8 cellular contexts compared by ENCODE assay signal in the genomic region with DNA sequence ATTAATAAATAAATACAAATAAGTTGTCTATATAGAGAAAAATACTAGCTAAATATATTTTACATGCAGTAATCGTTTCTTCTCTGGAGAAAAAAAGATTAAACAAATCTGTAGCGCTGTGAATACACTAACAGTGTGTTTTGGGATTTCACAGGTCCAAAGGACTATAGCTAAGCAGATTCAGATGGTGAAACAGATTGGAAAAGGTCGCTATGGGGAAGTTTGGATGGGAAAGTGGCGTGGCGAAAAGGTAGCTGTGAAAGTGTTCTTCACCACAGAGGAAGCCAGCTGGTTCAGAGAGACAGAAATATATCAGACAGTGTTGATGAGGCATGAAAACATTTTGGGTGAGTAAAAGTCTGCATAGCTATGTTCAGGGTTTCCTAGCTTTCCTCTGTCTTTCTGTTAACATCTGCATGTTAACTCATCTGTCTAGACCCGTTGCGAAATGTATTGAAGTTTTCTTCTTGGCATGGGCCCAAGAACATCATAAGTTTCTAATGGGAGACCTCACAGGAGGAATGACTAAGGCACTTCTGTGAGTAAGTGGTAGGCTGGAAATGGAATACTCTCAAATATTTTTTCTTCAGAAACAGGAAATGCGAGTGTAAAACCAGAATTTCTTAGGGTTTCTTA.
A peak's percentile ranks its signal among the peaks of the same experiment; 100 is the strongest.
DNase-seq lines count a peak whose midpoint lies in the region; ATAC-seq and TF ChIP-seq lines count a peak whose summit lies in the region.

No MANE protein-coding gene starts in this region.

- H3K36me3 Mint-ChIP-seq in progenitor cell of endocrine pancreas (ENCODE audit: insufficient read depth): peaks cover 28% of the 10 kb centered on the region
- H3K36me3 Mint-ChIP-seq in activated CD4-positive, alpha-beta T cell treated with anti-CD3 and anti-CD28 coated beads, Interleukin-2, amount 10 ng/mL, durations not matched to agents 24 days and 14 days (ENCODE audit: low read depth): no peaks in the 10 kb centered on the region

- H3K4me3 ChIP-seq in retinal pigment epithelial cell (ENCODE audit: low read length): no peak overlapping the region

- H3K9me3 Mint-ChIP-seq in progenitor cell of endocrine pancreas (ENCODE audit: low read depth): no peaks in the 10 kb centered on the region
- H3K9me3 Mint-ChIP-seq in activated CD4-positive, alpha-beta T cell treated with anti-CD3 and anti-CD28 coated beads, Interleukin-2, amount 10 ng/mL, durations not matched to agents 24 days and 14 days: no peaks in the 10 kb centered on the region

- peak; percentile 100 for DNase-seq in fibroblast of peridontal ligament (ENCODE audit: extremely low read depth)
- DNase-seq in retinal pigment epithelial cell (ENCODE audit: low read depth): peak; percentile 87
- no peak for DNase-seq in activated effector memory CD4-positive, alpha-beta T cell treated with anti-CD3 and anti-CD28 coated beads, Interleukin-2, amount 50 U/mL, for 16 hours
- DNase-seq in progenitor cell of endocrine pancreas (ENCODE audit: low spot score, unreplicated experiment): no peak
- DNase-seq in activated CD4-positive, alpha-beta T cell treated with anti-CD3 and anti-CD28 coated beads, Interleukin-2, amount 10 ng/mL, durations not matched to agents 24 days and 14 days: no peak

- ATAC-seq in GM18868 (IDR thresholded peaks at IDR 0.05; ENCODE audit: unreplicated experiment) (peak; percentile 39), HG02884 (IDR thresholded peaks at IDR 0.05; ENCODE audit: unreplicated experiment) (no peak)

- intact Hi-C loops in activated CD4-positive, alpha-beta T cell treated with anti-CD3 and anti-CD28 coated beads, Interleukin-2, amount 10 ng/mL, durations not matched to agents 24 days and 14 days (cut with micrococcal nuclease): loop anchor here (10.0 kb wide), 1 partner anchor 505 kb away; no protein-coding TSS in a partner anchor

- H3K27me3 Mint-ChIP-seq in progenitor cell of endocrine pancreas: no peaks in the 10 kb centered on the region
- H3K27me3 Mint-ChIP-seq in activated CD4-positive, alpha-beta T cell treated with anti-CD3 and anti-CD28 coated beads, Interleukin-2, amount 10 ng/mL, durations not matched to agents 24 days and 14 days: peaks cover 21% of the 10 kb centered on the region

- no peak overlapping the region for H3K27ac Mint-ChIP-seq in progenitor cell of endocrine pancreas
- H3K27ac Mint-ChIP-seq in activated CD4-positive, alpha-beta T cell treated with anti-CD3 and anti-CD28 coated beads, Interleukin-2, amount 10 ng/mL, durations not matched to agents 24 days and 14 days: no peak overlapping the region

- no peak overlapping the region for H3K4me3 Mint-ChIP-seq in progenitor cell of endocrine pancreas (ENCODE audit: low read depth)
- no peak overlapping the region for H3K4me3 Mint-ChIP-seq in activated CD4-positive, alpha-beta T cell treated with anti-CD3 and anti-CD28 coated beads, Interleukin-2, amount 10 ng/mL, durations not matched to agents 24 days and 14 days

- TF ChIP-seq CTCF in retinal pigment epithelial cell (conservative IDR thresholded peaks at IDR 0.05; ENCODE audit: low read depth, low read length) (no peak), progenitor cell of endocrine pancreas (IDR thresholded peaks at IDR 0.05; ENCODE audit: unreplicated experiment) (no peak)

- peaks cover 1% of the 10 kb centered on the region for H3K4me1 Mint-ChIP-seq in progenitor cell of endocrine pancreas (ENCODE audit: low read depth)
- no peaks in the 10 kb centered on the region for H3K4me1 Mint-ChIP-seq in activated CD4-positive, alpha-beta T cell treated with anti-CD3 and anti-CD28 coated beads, Interleukin-2, amount 10 ng/mL, durations not matched to agents 24 days and 14 days

TF ChIP-seq in PFSK-1, 5 proteins besides CTCF, POLR2A, EP300 and RAD21:
- TF ChIP-seq TAF1 (IDR thresholded peaks at IDR 0.05; ENCODE audit: borderline replicate concordance, insufficient read depth, low read length) (no peak), SIN3A (IDR thresholded peaks at IDR 0.05; ENCODE audit: borderline replicate concordance, insufficient read depth, low read length) (no peak; the same call in 1 of the 2 replicates), FOXP2 (optimal IDR thresholded peaks at IDR 0.05; ENCODE audit: borderline replicate concordance, extremely low read depth, extremely low read length, insufficient read depth) (no peak), POLR2AphosphoS5 (IDR thresholded peaks at IDR 0.05; ENCODE audit: low read depth, low read length) (peak; percentile 55; the same call in 1 of the 2 replicates)
- TF ChIP-seq, protein P1, sequence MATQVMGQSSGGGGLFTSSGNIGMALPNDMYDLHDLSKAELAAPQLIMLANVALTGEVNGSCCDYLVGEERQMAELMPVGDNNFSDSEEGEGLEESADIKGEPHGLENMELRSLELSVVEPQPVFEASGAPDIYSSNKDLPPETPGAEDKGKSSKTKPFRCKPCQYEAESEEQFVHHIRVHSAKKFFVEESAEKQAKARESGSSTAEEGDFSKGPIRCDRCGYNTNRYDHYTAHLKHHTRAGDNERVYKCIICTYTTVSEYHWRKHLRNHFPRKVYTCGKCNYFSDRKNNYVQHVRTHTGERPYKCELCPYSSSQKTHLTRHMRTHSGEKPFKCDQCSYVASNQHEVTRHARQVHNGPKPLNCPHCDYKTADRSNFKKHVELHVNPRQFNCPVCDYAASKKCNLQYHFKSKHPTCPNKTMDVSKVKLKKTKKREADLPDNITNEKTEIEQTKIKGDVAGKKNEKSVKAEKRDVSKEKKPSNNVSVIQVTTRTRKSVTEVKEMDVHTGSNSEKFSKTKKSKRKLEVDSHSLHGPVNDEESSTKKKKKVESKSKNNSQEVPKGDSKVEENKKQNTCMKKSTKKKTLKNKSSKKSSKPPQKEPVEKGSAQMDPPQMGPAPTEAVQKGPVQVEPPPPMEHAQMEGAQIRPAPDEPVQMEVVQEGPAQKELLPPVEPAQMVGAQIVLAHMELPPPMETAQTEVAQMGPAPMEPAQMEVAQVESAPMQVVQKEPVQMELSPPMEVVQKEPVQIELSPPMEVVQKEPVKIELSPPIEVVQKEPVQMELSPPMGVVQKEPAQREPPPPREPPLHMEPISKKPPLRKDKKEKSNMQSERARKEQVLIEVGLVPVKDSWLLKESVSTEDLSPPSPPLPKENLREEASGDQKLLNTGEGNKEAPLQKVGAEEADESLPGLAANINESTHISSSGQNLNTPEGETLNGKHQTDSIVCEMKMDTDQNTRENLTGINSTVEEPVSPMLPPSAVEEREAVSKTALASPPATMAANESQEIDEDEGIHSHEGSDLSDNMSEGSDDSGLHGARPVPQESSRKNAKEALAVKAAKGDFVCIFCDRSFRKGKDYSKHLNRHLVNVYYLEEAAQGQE (IDR thresholded peaks at IDR 0.05; ENCODE audit: insufficient read depth in 1 of 2, low read depth in 2 of 2, low read length in 2 of 2): peak in 1 of 2 experiments; percentile 26; a peak in 1 of 4 replicates
TF ChIP-seq in PFSK-1: peak in this region for 2.

Comparison
In these comparisons a context has a peak if more than half of its experiments do, and no peak if none do; other contexts are left out.
1. DNase-seq: peak in fibroblast of peridontal ligament (single experiment) and retinal pigment epithelial cell (single experiment); none in activated effector memory CD4-positive, alpha-beta T cell treated with anti-CD3 and anti-CD28 coated beads, Interleukin-2, amount 50 U/mL, for 16 hours (single experiment), progenitor cell of endocrine pancreas (single experiment) and activated CD4-positive, alpha-beta T cell treated with anti-CD3 and anti-CD28 coated beads, Interleukin-2, amount 10 ng/mL, durations not matched to agents 24 days and 14 days (single experiment).